39 cellular contexts compared by ENCODE assay signal in the genomic region with DNA sequence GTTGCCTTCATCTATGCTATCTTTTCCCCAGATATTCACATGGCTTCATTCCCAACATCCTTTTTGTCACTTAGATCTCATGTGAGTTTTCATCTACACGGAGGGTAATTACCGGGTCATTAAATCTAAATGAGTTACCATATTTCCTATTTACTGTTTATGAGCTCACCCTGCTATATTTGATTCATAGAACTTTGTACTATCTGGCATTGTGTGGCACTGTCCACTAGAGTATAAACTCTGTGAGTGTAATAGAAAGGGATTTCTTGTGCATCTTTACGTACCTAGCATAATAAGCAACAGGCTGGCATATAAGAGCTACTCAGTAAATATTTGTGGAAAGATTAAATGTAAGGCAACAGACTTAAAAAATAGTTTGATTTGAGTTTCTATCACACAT.
"Had no signal": no experiment of that assay in that cellular context is flagged by ENCODE, and none has a peak within 500 bp of the region (broad histone marks: within the 10 kb centered on the region; RNA-seq: fewer than 3 reads in every experiment).

No MANE protein-coding gene starts in this region.

- H3K4me3 Mint-ChIP-seq: activated naive CD4-positive, alpha-beta T cell treated with anti-CD3 and anti-CD28 coated beads for 36 hours; activated naive CD4-positive, alpha-beta T cell treated with anti-CD3 and anti-CD28 coated beads, Interleukin-2, amount 10 ng/mL, durations not matched to agents 7 days and 5 days; activated naive CD4-positive, alpha-beta T cell treated with anti-CD3 and anti-CD28 coated beads, Interleukin-2, amount 50 U/mL, for 24 hours; activated naive CD8-positive, alpha-beta T cell; activated naive CD8-positive, alpha-beta T cell treated with anti-CD3 and anti-CD28 coated beads for 36 hours; activated naive CD8-positive, alpha-beta T cell treated with anti-CD3 and anti-CD28 coated beads, Interleukin-2, amount 10 ng/mL, durations not matched to agents 7 days and 5 days; activated naive CD8-positive, alpha-beta T cell treated with anti-CD3 and anti-CD28 coated beads, Interleukin-2, amount 50 U/mL, for 24 hours; activated T-cell treated with anti-CD3 and anti-CD28 coated beads, Interleukin-2, amount 50 U/mL, for 24 hours; activated T-cell treated with anti-CD3 and anti-CD28 coated beads, Interleukin-2, amount 50 U/mL, for 4 hours; activated T-cell treated with anti-CD3 and anti-CD28 coated beads, Interleukin-2, amount 50 U/mL, for 72 hours; activated T-helper 1 cell treated with anti-CD3 and anti-CD28 coated beads, Interleukin-12 subunit alpha, Interleukin-12 subunit beta, Interleukin-2, Interleukin-4 antibody, amounts not matched to agents 30 ng/mL and 10 ng/mL and 1 ng/mL, durations not matched to agents 14 hours and 24 hours and 36 hours; activated T-helper 17 cell treated with anti-CD3 and anti-CD28 coated beads, Interleukin-2, amount 50 U/mL, for 72 hours; brain; central memory CD8-positive, alpha-beta T cell had no signal

- H3K27me3 ChIP-seq: adrenal gland, ascending aorta, brain microvascular endothelial cell, breast epithelium, cardiac muscle cell had no signal

- H3K9me3 Mint-ChIP-seq: activated naive CD4-positive, alpha-beta T cell treated with anti-CD3 and anti-CD28 coated beads, Interleukin-2, amount 50 U/mL, for 24 hours had no signal

- H3K27ac ChIP-seq: adrenal gland, ascending aorta, brain microvascular endothelial cell, breast epithelium, cardiac muscle cell had no signal

- H3K36me3 ChIP-seq: adrenal gland, ascending aorta, brain microvascular endothelial cell, breast epithelium, cardiac muscle cell had no signal

- H3K9me3 ChIP-seq: adrenal gland, ascending aorta had no signal

- H3K36me3 Mint-ChIP-seq: activated naive CD4-positive, alpha-beta T cell treated with anti-CD3 and anti-CD28 coated beads, Interleukin-2, amount 10 ng/mL, durations not matched to agents 7 days and 5 days; activated naive CD4-positive, alpha-beta T cell treated with anti-CD3 and anti-CD28 coated beads, Interleukin-2, amount 50 U/mL, for 24 hours; activated naive CD4-positive, alpha-beta T cell treated with anti-CD3 and anti-CD28 coated beads, Interleukin-2, amount 50 U/mL, for 72 hours; activated naive CD8-positive, alpha-beta T cell; activated naive CD8-positive, alpha-beta T cell treated with anti-CD3 and anti-CD28 coated beads for 36 hours; activated naive CD8-positive, alpha-beta T cell treated with anti-CD3 and anti-CD28 coated beads, Interleukin-2, amount 10 ng/mL, durations not matched to agents 7 days and 5 days; brain had no signal

- FAIRE-seq: astrocyte, bronchial epithelial cell had no signal

- H3K4me3 ChIP-seq: adrenal gland, ascending aorta, breast epithelium, cardiac muscle cell had no signal

- DNase-seq: activated effector memory CD4-positive, alpha-beta T cell treated with anti-CD3 and anti-CD28 coated beads, Interleukin-2, amount 50 U/mL, for 16 hours; activated effector memory CD4-positive, alpha-beta T cell treated with Interleukin-2 at 50 U/mL for 16 hours; activated gamma-delta T cell; activated gamma-delta T cell treated with Interleukin-2 at 50 U/mL for 16 hours; activated naive CD4-positive, alpha-beta T cell; activated naive CD4-positive, alpha-beta T cell treated with anti-CD3 and anti-CD28 coated beads for 36 hours; activated naive CD4-positive, alpha-beta T cell treated with anti-CD3 and anti-CD28 coated beads, Interleukin-2, amount 10 ng/mL, durations not matched to agents 7 days and 5 days; activated naive CD4-positive, alpha-beta T cell treated with anti-CD3 and anti-CD28 coated beads, Interleukin-2, amount 50 U/mL, for 16 hours; activated naive CD4-positive, alpha-beta T cell treated with Interleukin-2 at 50 U/mL for 16 hours; activated naive CD8-positive, alpha-beta T cell treated with anti-CD3 and anti-CD28 coated beads for 36 hours; activated naive CD8-positive, alpha-beta T cell treated with anti-CD3 and anti-CD28 coated beads, Interleukin-2, amount 10 ng/mL, durations not matched to agents 7 days and 5 days; activated naive CD8-positive, alpha-beta T cell treated with anti-CD3 and anti-CD28 coated beads, Interleukin-2, amount 50 U/mL, for 24 hours; activated T-cell treated with anti-CD3 and anti-CD28 coated beads, Interleukin-2, amount 50 U/mL, for 1 hour; activated T-cell treated with anti-CD3 and anti-CD28 coated beads, Interleukin-2, amount 50 U/mL, for 24 hours; activated T-cell treated with anti-CD3 and anti-CD28 coated beads, Interleukin-2, amount 50 U/mL, for 4 hours; activated T-cell treated with anti-CD3 and anti-CD28 coated beads, Interleukin-2, amount 50 U/mL, for 48 hours; activated T-cell treated with anti-CD3 and anti-CD28 coated beads, Interleukin-2, amount 50 U/mL, for 72 hours; adrenal gland; amniotic stem cell; amygdala; anterior cingulate cortex; aorta; brain microvascular endothelial cell; caudate nucleus; central memory CD4-positive, alpha-beta T cell; cerebellar nuclear complex had no signal

- ATAC-seq: activated naive CD4-positive, alpha-beta T cell treated with anti-CD3 and anti-CD28 coated beads, Interleukin-2, amount 50 U/mL, for 72 hours; activated naive CD8-positive, alpha-beta T cell treated with anti-CD3 and anti-CD28 coated beads, Interleukin-2, amount 50 U/mL, for 24 hours; activated T-cell treated with anti-CD3 and anti-CD28 coated beads, Interleukin-2, amount 50 U/mL, for 4 hours; activated T-cell treated with anti-CD3 and anti-CD28 coated beads, Interleukin-2, amount 50 U/mL, for 72 hours; activated T-helper 17 cell treated with anti-CD3 and anti-CD28 coated beads, Interleukin-2, amount 50 U/mL, for 72 hours had no signal

- H3K27me3 Mint-ChIP-seq: activated naive CD4-positive, alpha-beta T cell treated with anti-CD3 and anti-CD28 coated beads, Interleukin-2, amount 10 ng/mL, durations not matched to agents 7 days and 5 days; activated naive CD4-positive, alpha-beta T cell treated with anti-CD3 and anti-CD28 coated beads, Interleukin-2, amount 50 U/mL, for 24 hours; activated naive CD8-positive, alpha-beta T cell; activated naive CD8-positive, alpha-beta T cell treated with anti-CD3 and anti-CD28 coated beads for 36 hours; activated naive CD8-positive, alpha-beta T cell treated with anti-CD3 and anti-CD28 coated beads, Interleukin-2, amount 10 ng/mL, durations not matched to agents 7 days and 5 days; activated naive CD8-positive, alpha-beta T cell treated with anti-CD3 and anti-CD28 coated beads, Interleukin-2, amount 50 U/mL, for 24 hours; activated T-cell treated with anti-CD3 and anti-CD28 coated beads, Interleukin-2, amount 50 U/mL, for 24 hours; activated T-helper 17 cell treated with anti-CD3 and anti-CD28 coated beads, Interleukin-2, amount 50 U/mL, for 72 hours; brain; central memory CD8-positive, alpha-beta T cell had no signal

- H3K4me1 Mint-ChIP-seq: activated naive CD4-positive, alpha-beta T cell treated with anti-CD3 and anti-CD28 coated beads, Interleukin-2, amount 10 ng/mL, durations not matched to agents 7 days and 5 days; activated naive CD4-positive, alpha-beta T cell treated with anti-CD3 and anti-CD28 coated beads, Interleukin-2, amount 50 U/mL, for 24 hours; activated naive CD8-positive, alpha-beta T cell treated with anti-CD3 and anti-CD28 coated beads for 36 hours; activated naive CD8-positive, alpha-beta T cell treated with anti-CD3 and anti-CD28 coated beads, Interleukin-2, amount 10 ng/mL, durations not matched to agents 7 days and 5 days; activated naive CD8-positive, alpha-beta T cell treated with anti-CD3 and anti-CD28 coated beads, Interleukin-2, amount 50 U/mL, for 24 hours; activated T-helper 17 cell treated with anti-CD3 and anti-CD28 coated beads, Interleukin-2, amount 50 U/mL, for 72 hours; brain; central memory CD8-positive, alpha-beta T cell had no signal

- H3K4me1 ChIP-seq: adrenal gland, ascending aorta, breast epithelium had no signal

- H3K27ac Mint-ChIP-seq: activated naive CD4-positive, alpha-beta T cell treated with anti-CD3 and anti-CD28 coated beads for 36 hours; activated naive CD4-positive, alpha-beta T cell treated with anti-CD3 and anti-CD28 coated beads, Interleukin-2, amount 10 ng/mL, durations not matched to agents 7 days and 5 days; activated naive CD4-positive, alpha-beta T cell treated with anti-CD3 and anti-CD28 coated beads, Interleukin-2, amount 50 U/mL, for 24 hours; activated naive CD4-positive, alpha-beta T cell treated with anti-CD3 and anti-CD28 coated beads, Interleukin-2, amount 50 U/mL, for 72 hours; activated naive CD8-positive, alpha-beta T cell; activated naive CD8-positive, alpha-beta T cell treated with anti-CD3 and anti-CD28 coated beads for 36 hours; activated naive CD8-positive, alpha-beta T cell treated with anti-CD3 and anti-CD28 coated beads, Interleukin-2, amount 10 ng/mL, durations not matched to agents 7 days and 5 days; activated naive CD8-positive, alpha-beta T cell treated with anti-CD3 and anti-CD28 coated beads, Interleukin-2, amount 50 U/mL, for 24 hours; activated T-cell treated with anti-CD3 and anti-CD28 coated beads, Interleukin-2, amount 50 U/mL, for 24 hours; activated T-cell treated with anti-CD3 and anti-CD28 coated beads, Interleukin-2, amount 50 U/mL, for 72 hours; activated T-helper 1 cell treated with anti-CD3 and anti-CD28 coated beads, Interleukin-12 subunit alpha, Interleukin-12 subunit beta, Interleukin-2, Interleukin-4 antibody, amounts not matched to agents 30 ng/mL and 10 ng/mL and 1 ng/mL, durations not matched to agents 14 hours and 24 hours and 36 hours; activated T-helper 17 cell treated with anti-CD3 and anti-CD28 coated beads, Interleukin-2, amount 50 U/mL, for 72 hours; activated T-helper 2 cell treated with anti-CD3 and anti-CD28 coated beads, Interferon-gamma antibody, Interleukin-2, Interleukin-4, amounts not matched to agents 10 μg/mL and 5 μg/mL and 100 μg/mL, durations not matched to agents 14 hours and 24 hours and 36 hours; brain had no signal
